ENCODE assay signal across 1 cellular context in the genomic region with DNA sequence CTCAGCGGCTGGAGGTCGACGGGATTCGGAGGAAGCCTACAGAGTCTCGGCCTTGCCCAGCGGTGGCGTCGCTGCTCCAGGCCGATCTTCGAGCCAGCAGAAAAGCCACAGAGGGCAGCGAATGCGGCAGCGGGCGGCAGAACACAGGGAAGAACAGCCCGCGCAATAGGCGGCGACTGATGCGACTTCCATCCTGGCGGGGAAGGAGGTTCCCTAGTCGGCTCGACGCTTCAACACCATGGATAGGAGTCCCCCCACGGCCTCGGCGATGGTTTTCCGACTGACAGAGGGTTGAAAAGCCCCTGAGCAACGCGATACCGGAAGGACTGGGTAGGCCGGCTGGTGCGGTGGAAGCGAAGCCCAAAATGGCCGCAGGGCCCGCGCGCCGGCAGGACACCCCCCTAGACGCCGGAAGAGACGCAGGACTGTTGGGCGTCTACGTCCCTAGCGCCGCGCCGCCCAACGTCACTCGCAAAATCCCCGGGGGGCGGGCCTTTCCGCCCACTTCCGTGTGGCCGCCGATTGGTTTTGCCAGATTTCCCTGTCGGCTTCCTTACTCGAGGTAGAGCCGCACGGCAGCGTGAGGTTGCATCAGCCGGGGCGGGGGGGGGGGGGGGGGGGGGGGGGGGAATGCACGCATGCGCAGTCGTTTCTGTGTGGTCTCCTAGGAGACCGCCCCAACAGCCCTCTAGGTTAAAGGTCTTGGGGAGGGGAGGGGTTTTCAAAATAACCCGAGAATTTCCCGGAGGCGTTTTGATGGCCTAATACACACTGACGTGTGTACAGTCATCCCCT.
TF ChIP-seq lines count a peak whose summit lies in the region.

Gene PPP1R15B (minus strand): TSS at position 367 of the 795 bp plus-strand sequence. CDS start 406 bp downstream, outside the sequence.

TF ChIP-seq in K562, 482 proteins besides CTCF, POLR2A, EP300 and RAD21 (continued from another document and continues in another):
- TF ChIP-seq ZNF140 (CRISPR knock-in tag; IDR thresholded peaks at IDR 0.05) (no peak), NR3C1 (CRISPR knock-in tag; IDR thresholded peaks at IDR 0.05) (no peak), SAFB2 (IDR thresholded peaks at IDR 0.05; ENCODE audit: borderline replicate concordance, low read depth, low read length, severe bottlenecking) (no peak), JUN (IDR thresholded peaks at IDR 0.05; ENCODE audit: borderline replicate concordance, low read depth, low read length) (peak; percentile 85), JUN (CRISPR knock-in tag; IDR thresholded peaks at IDR 0.05; ENCODE audit: borderline replicate concordance) (0 out of 2 replicates have a peak, but pooled peaks have one; percentile 69), NUFIP1 (IDR thresholded peaks at IDR 0.05; ENCODE audit: partially characterized antibody) (no peak), BDP1 (IDR thresholded peaks at IDR 0.05; ENCODE audit: insufficient read depth, insufficient read length) (no peak), GTF2B (IDR thresholded peaks at IDR 0.05; ENCODE audit: extremely low read depth, insufficient read length) (no peak), RFX1 (IDR thresholded peaks at IDR 0.05) (peak; percentile 74), MED1 (CRISPR knock-in tag; IDR thresholded peaks at IDR 0.05; ENCODE audit: borderline replicate concordance) (no peak), TGIF2 (CRISPR knock-in tag; IDR thresholded peaks at IDR 0.05) (peak; percentile 72; the same call in 1 of the 2 replicates), PHB2 (IDR thresholded peaks at IDR 0.05; ENCODE audit: low read depth) (no peak), TCF7 (IDR thresholded peaks at IDR 0.05; ENCODE audit: borderline replicate concordance) (no peak), MYC (IDR thresholded peaks at IDR 0.05; ENCODE audit: low read depth, low read length) (peak; percentile 99), MYC (CRISPR knock-in tag; IDR thresholded peaks at IDR 0.05; ENCODE audit: borderline replicate concordance, low read depth) (no peak), ZNF655 (CRISPR knock-in tag; IDR thresholded peaks at IDR 0.05) (no peak), NFE2L1 (tag; IDR thresholded peaks at IDR 0.05; ENCODE audit: borderline replicate concordance, low read depth) (no peak), PHTF2 (CRISPR knock-in tag; IDR thresholded peaks at IDR 0.05) (no peak), SIRT6 (IDR thresholded peaks at IDR 0.05; ENCODE audit: low read depth, low read length) (no peak)
- TF ChIP-seq, protein P1, sequence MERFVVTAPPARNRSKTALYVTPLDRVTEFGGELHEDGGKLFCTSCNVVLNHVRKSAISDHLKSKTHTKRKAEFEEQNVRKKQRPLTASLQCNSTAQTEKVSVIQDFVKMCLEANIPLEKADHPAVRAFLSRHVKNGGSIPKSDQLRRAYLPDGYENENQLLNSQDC (CRISPR knock-in tag; IDR thresholded peaks at IDR 0.05), result 0 out of 2 replicates have a peak, but pooled peaks have one; percentile 35
- TF ChIP-seq, protein P2, sequence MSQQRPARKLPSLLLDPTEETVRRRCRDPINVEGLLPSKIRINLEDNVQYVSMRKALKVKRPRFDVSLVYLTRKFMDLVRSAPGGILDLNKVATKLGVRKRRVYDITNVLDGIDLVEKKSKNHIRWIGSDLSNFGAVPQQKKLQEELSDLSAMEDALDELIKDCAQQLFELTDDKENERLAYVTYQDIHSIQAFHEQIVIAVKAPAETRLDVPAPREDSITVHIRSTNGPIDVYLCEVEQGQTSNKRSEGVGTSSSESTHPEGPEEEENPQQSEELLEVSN (IDR thresholded peaks at IDR 0.05; ENCODE audit: borderline replicate concordance in 1 of 2, extremely low read depth in 1 of 2, insufficient read depth in 1 of 2, insufficient read length in 1 of 2, low read depth in 1 of 2, low read length in 1 of 2, poor library complexity in 1 of 2, severe bottlenecking in 1 of 2), result peak in 1 of 2 experiments; percentile 21
- TF ChIP-seq, protein P3, sequence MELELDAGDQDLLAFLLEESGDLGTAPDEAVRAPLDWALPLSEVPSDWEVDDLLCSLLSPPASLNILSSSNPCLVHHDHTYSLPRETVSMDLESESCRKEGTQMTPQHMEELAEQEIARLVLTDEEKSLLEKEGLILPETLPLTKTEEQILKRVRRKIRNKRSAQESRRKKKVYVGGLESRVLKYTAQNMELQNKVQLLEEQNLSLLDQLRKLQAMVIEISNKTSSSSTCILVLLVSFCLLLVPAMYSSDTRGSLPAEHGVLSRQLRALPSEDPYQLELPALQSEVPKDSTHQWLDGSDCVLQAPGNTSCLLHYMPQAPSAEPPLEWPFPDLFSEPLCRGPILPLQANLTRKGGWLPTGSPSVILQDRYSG (tag; conservative IDR thresholded peaks at IDR 0.05; ENCODE audit: low read depth), result no peak
- TF ChIP-seq, protein P4, sequence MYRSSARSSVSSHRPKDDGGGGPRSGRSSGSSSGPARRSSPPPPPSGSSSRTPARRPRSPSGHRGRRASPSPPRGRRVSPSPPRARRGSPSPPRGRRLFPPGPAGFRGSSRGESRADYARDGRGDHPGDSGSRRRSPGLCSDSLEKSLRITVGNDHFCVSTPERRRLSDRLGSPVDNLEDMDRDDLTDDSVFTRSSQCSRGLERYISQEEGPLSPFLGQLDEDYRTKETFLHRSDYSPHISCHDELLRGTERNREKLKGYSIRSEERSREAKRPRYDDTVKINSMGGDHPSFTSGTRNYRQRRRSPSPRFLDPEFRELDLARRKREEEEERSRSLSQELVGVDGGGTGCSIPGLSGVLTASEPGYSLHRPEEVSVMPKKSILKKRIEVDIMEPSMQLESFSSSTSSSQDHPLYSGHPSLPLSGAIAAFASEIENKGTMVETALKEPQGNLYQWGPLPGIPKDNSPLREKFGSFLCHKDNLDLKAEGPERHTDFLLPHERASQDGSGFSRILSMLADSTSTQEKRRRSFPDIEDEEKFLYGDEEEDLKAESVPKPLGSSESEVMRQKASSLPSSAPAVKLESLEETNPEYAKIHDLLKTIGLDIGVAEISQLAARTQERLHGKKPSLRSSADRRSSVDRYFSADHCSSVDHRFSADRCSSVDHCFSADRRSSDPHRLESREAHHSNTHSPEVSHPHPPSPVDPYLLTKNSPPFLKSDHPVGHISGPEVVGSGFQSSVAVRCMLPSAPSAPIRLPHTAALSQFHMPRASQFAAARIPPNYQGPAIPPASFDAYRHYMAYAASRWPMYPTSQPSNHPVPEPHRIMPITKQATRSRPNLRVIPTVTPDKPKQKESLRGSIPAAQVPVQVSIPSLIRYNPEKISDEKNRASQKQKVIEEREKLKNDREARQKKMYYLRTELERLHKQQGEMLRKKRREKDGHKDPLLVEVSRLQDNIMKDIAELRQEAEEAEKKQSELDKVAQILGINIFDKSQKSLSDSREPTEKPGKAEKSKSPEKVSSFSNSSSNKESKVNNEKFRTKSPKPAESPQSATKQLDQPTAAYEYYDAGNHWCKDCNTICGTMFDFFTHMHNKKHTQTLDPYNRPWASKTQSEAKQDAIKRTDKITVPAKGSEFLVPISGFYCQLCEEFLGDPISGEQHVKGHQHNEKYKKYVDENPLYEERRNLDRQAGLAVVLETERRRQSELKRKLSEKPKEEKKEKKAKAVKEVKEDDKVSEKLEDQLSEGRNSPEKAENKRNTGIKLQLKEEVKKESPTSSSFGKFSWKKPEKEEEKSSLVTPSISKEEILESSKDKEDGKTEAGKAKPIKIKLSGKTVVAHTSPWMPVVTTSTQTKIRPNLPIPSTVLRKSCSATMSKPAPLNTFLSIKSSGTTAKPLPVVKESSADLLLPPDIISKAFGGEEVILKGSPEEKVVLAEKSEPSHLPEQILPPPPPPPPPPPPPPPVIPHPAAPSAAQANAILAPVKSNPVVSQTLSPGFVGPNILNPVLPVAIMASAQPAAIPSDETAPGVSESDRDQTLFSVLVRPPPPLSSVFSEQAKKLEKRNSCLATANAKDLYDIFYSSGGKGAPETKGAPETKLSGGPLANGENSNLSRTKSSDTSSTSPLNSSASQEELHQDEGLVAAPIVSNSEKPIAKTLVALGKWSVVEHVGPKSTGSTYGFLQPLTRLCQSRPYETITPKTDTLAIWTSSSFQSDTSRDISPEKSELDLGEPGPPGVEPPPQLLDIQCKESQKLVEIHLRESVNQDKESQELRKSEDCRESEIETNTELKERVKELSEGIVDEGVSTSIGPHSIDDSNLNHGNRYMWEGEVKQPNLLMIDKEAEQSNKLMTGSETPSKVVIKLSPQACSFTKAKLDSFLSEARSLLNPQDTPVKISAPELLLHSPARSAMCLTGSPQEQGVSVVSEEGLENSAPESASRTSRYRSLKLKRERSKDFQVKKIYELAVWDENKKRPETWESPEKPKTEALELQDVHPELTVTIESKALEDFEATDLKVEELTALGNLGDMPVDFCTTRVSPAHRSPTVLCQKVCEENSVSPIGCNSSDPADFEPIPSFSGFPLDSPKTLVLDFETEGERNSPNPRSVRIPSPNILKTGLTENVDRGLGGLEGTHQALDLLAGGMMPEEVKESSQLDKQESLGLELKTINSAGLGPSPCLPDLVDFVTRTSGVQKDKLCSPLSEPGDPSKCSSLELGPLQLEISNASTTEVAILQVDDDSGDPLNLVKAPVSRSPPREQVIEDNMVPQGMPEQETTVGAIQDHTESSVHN (IDR thresholded peaks at IDR 0.05; ENCODE audit: borderline replicate concordance in 1 of 2, low read depth in 1 of 2), result no peak
- TF ChIP-seq, protein P5, sequence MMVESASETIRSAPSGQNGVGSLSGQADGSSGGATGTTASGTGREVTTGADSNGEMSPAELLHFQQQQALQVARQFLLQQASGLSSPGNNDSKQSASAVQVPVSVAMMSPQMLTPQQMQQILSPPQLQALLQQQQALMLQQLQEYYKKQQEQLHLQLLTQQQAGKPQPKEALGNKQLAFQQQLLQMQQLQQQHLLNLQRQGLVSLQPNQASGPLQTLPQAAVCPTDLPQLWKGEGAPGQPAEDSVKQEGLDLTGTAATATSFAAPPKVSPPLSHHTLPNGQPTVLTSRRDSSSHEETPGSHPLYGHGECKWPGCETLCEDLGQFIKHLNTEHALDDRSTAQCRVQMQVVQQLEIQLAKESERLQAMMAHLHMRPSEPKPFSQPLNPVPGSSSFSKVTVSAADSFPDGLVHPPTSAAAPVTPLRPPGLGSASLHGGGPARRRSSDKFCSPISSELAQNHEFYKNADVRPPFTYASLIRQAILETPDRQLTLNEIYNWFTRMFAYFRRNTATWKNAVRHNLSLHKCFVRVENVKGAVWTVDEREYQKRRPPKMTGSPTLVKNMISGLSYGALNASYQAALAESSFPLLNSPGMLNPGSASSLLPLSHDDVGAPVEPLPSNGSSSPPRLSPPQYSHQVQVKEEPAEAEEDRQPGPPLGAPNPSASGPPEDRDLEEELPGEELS (CRISPR knock-in tag; IDR thresholded peaks at IDR 0.05; ENCODE audit: borderline replicate concordance), result no peak
